Comparison of ENCODE assay signal across 14 cellular contexts in the genomic region with DNA sequence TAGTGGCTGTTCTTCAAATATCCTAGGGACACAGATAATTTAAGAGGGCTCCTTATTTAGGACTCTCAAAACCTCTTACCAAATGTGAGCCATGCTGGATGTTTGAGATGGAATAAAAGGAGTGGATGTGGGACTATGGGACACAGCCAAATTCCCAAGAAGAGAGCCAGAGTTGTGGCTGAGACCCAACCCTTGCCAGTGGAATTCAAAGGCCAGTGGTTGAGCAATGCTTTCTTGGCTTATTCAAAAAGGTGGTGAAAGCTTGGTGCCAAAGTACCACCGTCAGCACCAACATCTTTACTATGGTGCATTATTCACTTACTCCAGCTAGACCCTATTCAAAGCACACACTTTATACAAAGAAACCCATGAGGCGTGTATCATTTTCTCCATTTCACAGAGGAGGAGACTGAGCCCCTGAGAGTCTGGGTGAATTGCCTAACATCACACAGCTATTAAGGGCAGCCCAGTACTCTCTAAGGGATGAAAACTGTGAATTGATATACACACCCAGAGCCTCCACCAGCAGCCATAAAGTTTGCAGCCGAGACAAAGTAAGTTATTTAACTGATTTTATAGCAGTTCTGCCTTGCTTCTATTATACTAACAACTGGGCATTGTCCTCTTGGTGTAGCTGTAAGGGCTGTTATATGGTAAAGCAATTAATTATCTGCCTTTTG.
"Had no signal": no experiment of that assay in that cellular context is flagged by ENCODE, and none has a peak within 500 bp of the region (broad histone marks: within the 10 kb centered on the region; RNA-seq: fewer than 3 reads in every experiment).

No MANE protein-coding gene starts in this region.

- DNase-seq: activated CD4-positive, alpha-beta memory T cell treated with anti-CD3 and anti-CD28 coated beads, Interleukin-2, amount 10 ng/mL, durations not matched to agents 7 days and 5 days; activated CD4-positive, alpha-beta T cell treated with anti-CD3 and anti-CD28 coated beads for 36 hours; activated gamma-delta T cell treated with Interleukin-2 at 50 U/mL for 16 hours; activated naive CD8-positive, alpha-beta T cell treated with anti-CD3 and anti-CD28 coated beads for 36 hours; activated T-cell treated with anti-CD3 and anti-CD28 coated beads, Interleukin-2, amount 50 U/mL, for 48 hours; anterior cingulate cortex; esophagus squamous epithelium; nephron progenitor cell; stimulated activated CD4-positive, alpha-beta T cell treated with anti-CD3 and anti-CD28 coated beads, Interleukin-15, amount 100 ng/mL, for 24 hours; stimulated activated CD4-positive, alpha-beta T cell treated with anti-CD3 and anti-CD28 coated beads, Interleukin-4, amount 100 ng/mL, for 24 hours; T-cell; WERI-Rb-1 had no signal

- ATAC-seq: activated CD4-positive, alpha-beta T cell treated with anti-CD3 and anti-CD28 coated beads for 36 hours; T-cell had no signal

- H3K9me3 ChIP-seq: esophagus squamous epithelium, thoracic aorta had no signal

- H3K27me3 ChIP-seq: esophagus squamous epithelium had no signal

- H3K4me3 ChIP-seq: cardiac muscle cell, esophagus squamous epithelium, thoracic aorta had no signal

- H3K36me3 ChIP-seq: cardiac muscle cell, esophagus squamous epithelium, thoracic aorta, WERI-Rb-1 had no signal

- H3K27ac ChIP-seq: cardiac muscle cell, esophagus squamous epithelium, thoracic aorta, WERI-Rb-1 had no signal
